16 cellular contexts compared by ENCODE assay signal in genomic region chr10:75038335-75038734, GRCh38.
DNase-seq lines count a peak whose midpoint lies in the region; ATAC-seq and TF ChIP-seq lines count a peak whose summit lies in the region.
"Had no signal": no experiment of that assay in that cellular context is flagged by ENCODE, and none has a peak within 500 bp of the region (broad histone marks: within the 10 kb centered on the region; RNA-seq: fewer than 3 reads in every experiment).

No MANE protein-coding gene starts in this region.

- peaks cover 0 to 5% of the 10 kb centered on the region in 2 donors for H3K27me3 ChIP-seq in left lung

- H3K36me3 ChIP-seq in left lung = no peaks in the 10 kb centered on the region

- peak; percentile 49 for DNase-seq in activated CD8-positive, alpha-beta memory T cell treated with anti-CD3 and anti-CD28 coated beads, Interleukin-2, amount 50 U/mL, for 48 hours
- no peak for DNase-seq in activated CD8-positive, alpha-beta memory T cell treated with anti-CD3 and anti-CD28 coated beads, Interleukin-2, amount 50 U/mL, for 4 hours
- DNase-seq in coronary artery (ENCODE audit: low spot score) = peak; percentile 71
- DNase-seq in left lung = no peak
- peak; percentile 37 for DNase-seq in ureter (ENCODE audit: low spot score)
- DNase-seq in occipital lobe (lab: John Stamatoyannopoulos, UW) = no peak
- no peak for DNase-seq in NCI-H2107 treated with DMSO at 0.1 percent for 48 hours (lab: John Stamatoyannopoulos, UW; ENCODE audit: unreplicated experiment)
- DNase-seq: activated CD4-positive, CD25-positive, alpha-beta regulatory T cell; Caco-2; left colon; NCI-H1417 treated with DMSO at 0.1 percent for 48 hours; PC-3; small intestine; T-helper 1 cell had no signal

- H3K4me3 ChIP-seq in coronary artery = no peak overlapping the region
- H3K4me3 ChIP-seq in left lung = no peak overlapping the region

- no peak overlapping the region for H3K27ac ChIP-seq in coronary artery
- no peak overlapping the region for H3K27ac ChIP-seq in left lung
- H3K27ac ChIP-seq: KMS-11 had no signal

- TF ChIP-seq CTCF in coronary artery (IDR thresholded peaks at IDR 0.05) (no peak), left lung (IDR thresholded peaks at IDR 0.05) (no peak)

- intact Hi-C loops in left lung (cut with DNase I) = no loop called here

- H3K9me3 ChIP-seq in left lung = no peaks in the 10 kb centered on the region
- H3K9me3 ChIP-seq: Caco-2 had no signal

- no peaks in the 10 kb centered on the region for H3K4me1 ChIP-seq in left lung
- H3K4me1 ChIP-seq: Caco-2 had no signal

- ATAC-seq in left lung (peak; percentile 30), GM21423 (IDR thresholded peaks at IDR 0.05; ENCODE audit: unreplicated experiment) (no peak)
- ATAC-seq: left colon, PC-3 had no signal

Comparison
In these comparisons a context has a peak if more than half of its experiments do, and no peak if none do; other contexts are left out.
1. DNase-seq: peak in activated CD8-positive, alpha-beta memory T cell treated with anti-CD3 and anti-CD28 coated beads, Interleukin-2, amount 50 U/mL, for 48 hours (single experiment), coronary artery (single experiment) and ureter (single experiment); none in activated CD8-positive, alpha-beta memory T cell treated with anti-CD3 and anti-CD28 coated beads, Interleukin-2, amount 50 U/mL, for 4 hours (single experiment), left lung (0 of 2), occipital lobe (single experiment) and NCI-H2107 treated with DMSO at 0.1 percent for 48 hours (single experiment).